2 cellular contexts compared by ENCODE assay signal in the genomic region with DNA sequence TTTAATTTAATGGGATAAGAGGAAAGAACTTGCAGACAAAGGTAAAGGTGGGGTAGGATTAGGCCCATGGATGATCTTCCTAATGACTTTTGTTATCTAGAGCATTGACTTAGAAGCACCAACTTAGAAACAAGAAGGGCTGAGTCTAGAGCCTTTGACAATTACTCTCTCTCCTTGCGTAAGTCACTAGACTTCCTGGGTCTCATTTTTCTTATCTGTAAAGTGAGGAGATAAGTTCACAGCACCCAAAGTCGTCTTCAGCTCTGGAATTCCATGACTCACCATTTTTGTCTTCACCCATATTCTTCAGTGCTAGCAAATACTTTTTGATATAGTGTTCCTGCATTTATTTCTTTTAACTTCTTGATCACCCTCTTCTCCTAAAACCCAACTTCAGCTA.
TF ChIP-seq lines count a peak whose summit lies in the region.

No MANE protein-coding gene starts in this region.

TF ChIP-seq in IMR-90, 13 proteins besides CTCF, POLR2A, EP300 and RAD21:
- TF ChIP-seq CHD1 (IDR thresholded peaks at IDR 0.05; ENCODE audit: low read depth, low read length) (no peak), CEBPB (IDR thresholded peaks at IDR 0.05; ENCODE audit: low read depth, low read length) (peak; percentile 63; the same call in 1 of the 2 replicates), FOS (IDR thresholded peaks at IDR 0.05; ENCODE audit: low read depth, low read length) (peak; percentile 14; the same call in 1 of the 2 replicates)
TF ChIP-seq in IMR-90: peak in this region for 2.

TF ChIP-seq in GM12878, 131 proteins besides CTCF, POLR2A, EP300 and RAD21:
- TF ChIP-seq ZNF207 (IDR thresholded peaks at IDR 0.05; ENCODE audit: borderline replicate concordance) (no peak), GABPA (IDR thresholded peaks at IDR 0.05; ENCODE audit: low read depth) (no peak), SIN3A (IDR thresholded peaks at IDR 0.05; ENCODE audit: low read depth, low read length) (0 out of 2 replicates have a peak, but pooled peaks have one; percentile 11), KDM1A (IDR thresholded peaks at IDR 0.05; ENCODE audit: borderline replicate concordance) (no peak)
- TF ChIP-seq, protein P1, sequence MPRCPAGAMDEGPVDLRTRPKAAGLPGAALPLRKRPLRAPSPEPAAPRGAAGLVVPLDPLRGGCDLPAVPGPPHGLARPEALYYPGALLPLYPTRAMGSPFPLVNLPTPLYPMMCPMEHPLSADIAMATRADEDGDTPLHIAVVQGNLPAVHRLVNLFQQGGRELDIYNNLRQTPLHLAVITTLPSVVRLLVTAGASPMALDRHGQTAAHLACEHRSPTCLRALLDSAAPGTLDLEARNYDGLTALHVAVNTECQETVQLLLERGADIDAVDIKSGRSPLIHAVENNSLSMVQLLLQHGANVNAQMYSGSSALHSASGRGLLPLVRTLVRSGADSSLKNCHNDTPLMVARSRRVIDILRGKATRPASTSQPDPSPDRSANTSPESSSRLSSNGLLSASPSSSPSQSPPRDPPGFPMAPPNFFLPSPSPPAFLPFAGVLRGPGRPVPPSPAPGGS (IDR thresholded peaks at IDR 0.05; ENCODE audit: borderline replicate concordance, insufficient read depth, low read depth, low read length, poor library complexity, severe bottlenecking): no peak
- TF ChIP-seq, protein P2, sequence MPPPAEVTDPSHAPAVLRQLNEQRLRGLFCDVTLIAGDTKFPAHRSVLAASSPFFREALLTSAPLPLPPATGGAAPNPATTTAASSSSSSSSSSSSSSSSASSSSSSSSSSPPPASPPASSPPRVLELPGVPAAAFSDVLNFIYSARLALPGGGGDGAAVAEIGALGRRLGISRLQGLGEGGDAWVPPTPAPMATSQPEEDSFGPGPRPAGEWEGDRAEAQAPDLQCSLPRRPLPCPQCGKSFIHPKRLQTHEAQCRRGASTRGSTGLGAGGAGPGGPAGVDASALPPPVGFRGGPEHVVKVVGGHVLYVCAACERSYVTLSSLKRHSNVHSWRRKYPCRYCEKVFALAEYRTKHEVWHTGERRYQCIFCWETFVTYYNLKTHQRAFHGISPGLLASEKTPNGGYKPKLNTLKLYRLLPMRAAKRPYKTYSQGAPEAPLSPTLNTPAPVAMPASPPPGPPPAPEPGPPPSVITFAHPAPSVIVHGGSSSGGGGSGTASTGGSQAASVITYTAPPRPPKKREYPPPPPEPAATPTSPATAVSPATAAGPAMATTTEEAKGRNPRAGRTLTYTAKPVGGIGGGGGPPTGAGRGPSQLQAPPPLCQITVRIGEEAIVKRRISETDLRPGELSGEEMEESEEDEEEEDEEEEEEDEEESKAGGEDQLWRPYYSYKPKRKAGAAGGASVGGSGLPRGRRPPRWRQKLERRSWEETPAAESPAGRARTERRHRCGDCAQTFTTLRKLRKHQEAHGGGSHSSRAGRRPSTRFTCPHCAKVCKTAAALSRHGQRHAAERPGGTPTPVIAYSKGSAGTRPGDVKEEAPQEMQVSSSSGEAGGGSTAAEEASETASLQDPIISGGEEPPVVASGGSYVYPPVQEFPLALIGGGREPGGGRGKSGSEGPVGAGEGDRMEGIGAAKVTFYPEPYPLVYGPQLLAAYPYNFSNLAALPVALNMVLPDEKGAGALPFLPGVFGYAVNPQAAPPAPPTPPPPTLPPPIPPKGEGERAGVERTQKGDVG (CRISPR knock-in tag; IDR thresholded peaks at IDR 0.05): no peak
